In the genomic region with DNA sequence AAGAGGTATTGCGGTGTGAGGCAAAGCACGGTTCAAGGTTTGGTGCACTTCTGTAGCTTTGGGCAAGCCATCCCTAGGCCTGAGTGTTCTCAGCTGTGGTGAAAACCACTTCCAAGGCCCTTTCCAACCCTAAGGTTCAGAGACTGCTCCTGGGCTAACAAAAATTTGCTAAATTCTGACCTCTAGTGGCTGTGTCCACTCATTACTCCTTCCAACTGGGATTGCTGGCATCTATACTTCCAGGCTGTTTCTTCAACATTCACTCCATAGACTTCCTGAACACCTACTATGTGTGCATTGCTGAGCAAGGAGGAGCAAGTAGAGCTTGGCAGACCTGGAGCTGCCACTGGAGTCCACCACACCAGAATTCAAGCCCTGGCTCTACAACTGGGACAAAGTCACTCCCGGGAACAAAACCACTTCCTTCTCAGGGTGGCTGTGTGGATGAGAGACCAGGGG, we compare ENCODE assay signal across 9 cellular contexts. TPM values are rescaled to one million over a fixed set of nuclear protein-coding genes. Genes with fewer than 3 reads are reported as not detected.
DNase-seq lines count a peak whose midpoint lies in the region; ATAC-seq and TF ChIP-seq lines count a peak whose summit lies in the region.
"Had no signal": no experiment of that assay in that cellular context is flagged by ENCODE, and none has a peak within 500 bp of the region (broad histone marks: within the 10 kb centered on the region; RNA-seq: fewer than 3 reads in every experiment).

No MANE protein-coding gene starts in this region.

- H3K4me2 ChIP-seq in OCI-LY3 (ENCODE audit: low read length): no peak overlapping the region

- no peak overlapping the region for H3K9ac ChIP-seq in OCI-LY3 (ENCODE audit: low read length)

- H3K36me3 Mint-ChIP-seq in activated naive CD8-positive, alpha-beta T cell treated with anti-CD3 and anti-CD28 coated beads, Interleukin-2, amount 50 U/mL, for 24 hours (ENCODE audit: low read depth): peaks cover 18% of the 10 kb centered on the region
- peaks cover 12% of the 10 kb centered on the region for H3K36me3 Mint-ChIP-seq in activated naive CD8-positive, alpha-beta T cell treated with anti-CD3 and anti-CD28 coated beads for 36 hours

- H3K36me3 ChIP-seq in OCI-LY3 (replicated peaks; ENCODE audit: low read depth, low read length): no peaks in the 10 kb centered on the region
- no peaks in the 10 kb centered on the region for H3K36me3 ChIP-seq in uterus

- no peaks in the 10 kb centered on the region for H4K20me1 ChIP-seq in OCI-LY3 (ENCODE audit: insufficient read depth, low read length)

- H3K27me3 ChIP-seq in OCI-LY3 (ENCODE audit: low read depth, low read length): no peaks in the 10 kb centered on the region
- H3K27me3 ChIP-seq in uterus: no peaks in the 10 kb centered on the region

- peak; percentile 34 for ATAC-seq in activated naive CD8-positive, alpha-beta T cell treated with anti-CD3 and anti-CD28 coated beads, Interleukin-2, amount 50 U/mL, for 24 hours
- no peak for ATAC-seq in HG03520 (IDR thresholded peaks at IDR 0.05; ENCODE audit: unreplicated experiment)

- no peak overlapping the region for H3K4me3 Mint-ChIP-seq in activated naive CD8-positive, alpha-beta T cell treated with anti-CD3 and anti-CD28 coated beads, Interleukin-2, amount 50 U/mL, for 24 hours
- no peak overlapping the region for H3K4me3 Mint-ChIP-seq in activated naive CD8-positive, alpha-beta T cell treated with anti-CD3 and anti-CD28 coated beads for 36 hours
- H3K4me3 Mint-ChIP-seq: central memory CD8-positive, alpha-beta T cell had no signal

- peaks cover 18% of the 10 kb centered on the region for H3K4me1 Mint-ChIP-seq in activated naive CD8-positive, alpha-beta T cell treated with anti-CD3 and anti-CD28 coated beads, Interleukin-2, amount 50 U/mL, for 24 hours
- H3K4me1 Mint-ChIP-seq in activated naive CD8-positive, alpha-beta T cell treated with anti-CD3 and anti-CD28 coated beads for 36 hours: peaks cover 14% of the 10 kb centered on the region

- TF ChIP-seq EP300 in Ishikawa (IDR thresholded peaks at IDR 0.05; ENCODE audit: borderline replicate concordance): no peak

- no peaks in the 10 kb centered on the region for H3K27me3 Mint-ChIP-seq in activated naive CD8-positive, alpha-beta T cell treated with anti-CD3 and anti-CD28 coated beads, Interleukin-2, amount 50 U/mL, for 24 hours
- H3K27me3 Mint-ChIP-seq in activated naive CD8-positive, alpha-beta T cell treated with anti-CD3 and anti-CD28 coated beads for 36 hours: no peaks in the 10 kb centered on the region
- H3K27me3 Mint-ChIP-seq: central memory CD8-positive, alpha-beta T cell had no signal

- H3K9me3 ChIP-seq in OCI-LY3 (ENCODE audit: insufficient read depth, low read length) (no peaks in the 10 kb centered on the region), uterus (no peaks in the 10 kb centered on the region)

- peak; percentile 81 for TF ChIP-seq RAD21 in Ishikawa (IDR thresholded peaks at IDR 0.05; ENCODE audit: low read depth)

- TF ChIP-seq POLR2A in uterus (IDR thresholded peaks at IDR 0.05): no peak

- peak; percentile 60 for TF ChIP-seq CTCF in OCI-LY3 (IDR thresholded peaks at IDR 0.05; ENCODE audit: low read depth, low read length)
- peak; percentile 50 to 69 (median 62) for TF ChIP-seq CTCF in uterus (IDR thresholded peaks at IDR 0.05)

- H3K27ac Mint-ChIP-seq in activated naive CD8-positive, alpha-beta T cell treated with anti-CD3 and anti-CD28 coated beads, Interleukin-2, amount 50 U/mL, for 24 hours: no peak overlapping the region
- no peak overlapping the region for H3K27ac Mint-ChIP-seq in activated naive CD8-positive, alpha-beta T cell treated with anti-CD3 and anti-CD28 coated beads for 36 hours

- H3K4me3 ChIP-seq in OCI-LY3 (ENCODE audit: low read length) (no peak overlapping the region), uterus (no peak overlapping the region)

- no peak overlapping the region for H2AFZ ChIP-seq in OCI-LY3 (ENCODE audit: low read depth, low read length)

- no peaks in the 10 kb centered on the region for H3K4me1 ChIP-seq in OCI-LY3 (ENCODE audit: low read length)
- H3K4me1 ChIP-seq in uterus: no peaks in the 10 kb centered on the region

- peak; percentile 21 for DNase-seq in activated naive CD8-positive, alpha-beta T cell treated with anti-CD3 and anti-CD28 coated beads, Interleukin-2, amount 50 U/mL, for 24 hours
- no peak for DNase-seq in activated naive CD8-positive, alpha-beta T cell treated with anti-CD3 and anti-CD28 coated beads for 36 hours
- peak; percentile 73 for DNase-seq in cerebellum (ENCODE audit: low spot score)
- peak; percentile 83 for DNase-seq in left kidney (ENCODE audit: low read depth, low spot score)
- peak in 1 of 2 donors; percentile 21 for DNase-seq in uterus

- H3K79me2 ChIP-seq in OCI-LY3 (ENCODE audit: low read length): no peaks in the 10 kb centered on the region

- H3K9me3 Mint-ChIP-seq in activated naive CD8-positive, alpha-beta T cell treated with anti-CD3 and anti-CD28 coated beads, Interleukin-2, amount 50 U/mL, for 24 hours: no peaks in the 10 kb centered on the region
- no peaks in the 10 kb centered on the region for H3K9me3 Mint-ChIP-seq in activated naive CD8-positive, alpha-beta T cell treated with anti-CD3 and anti-CD28 coated beads for 36 hours
- H3K9me3 Mint-ChIP-seq: central memory CD8-positive, alpha-beta T cell had no signal

- intact Hi-C loops in uterus (cut with DNase I; ENCODE audit: low total_unique reads): no loop called here

- H3K27ac ChIP-seq in OCI-LY3 (ENCODE audit: low read length) (no peak overlapping the region), uterus (no peak overlapping the region)

TF ChIP-seq in Ishikawa, 13 proteins besides CTCF, POLR2A, EP300 and RAD21:
- TF ChIP-seq TEAD4 (IDR thresholded peaks at IDR 0.05): peak; percentile 55; the same call in 1 of the 2 replicates
- no peak for TF ChIP-seq NFIC (IDR thresholded peaks at IDR 0.05)
- no peak for TF ChIP-seq YY1 (IDR thresholded peaks at IDR 0.05; ENCODE audit: low read depth)

RNA-seq across cellular contexts. Expression of a gene that starts 29.3 kb away (rescaled TPM):
- 10 to 100 TPM; 10.2 to 10.9 TPM for total RNA-seq in activated naive CD8-positive, alpha-beta T cell treated with anti-CD3 and anti-CD28 coated beads for 36 hours
- total RNA-seq in cerebellum (13.3 TPM), uterus (100 to 1,000 TPM in 1 of 4 donors, 10 to 100 TPM in 3; 12.6 to 117 (median 46.6) TPM)

RNA-seq across cellular contexts. Expression of a gene that starts 33.3 kb away (rescaled TPM):
- total RNA-seq in activated naive CD8-positive, alpha-beta T cell treated with anti-CD3 and anti-CD28 coated beads for 36 hours: 10 to 100 TPM; 25.4 to 25.5 TPM
- 7.7 TPM for total RNA-seq in cerebellum
- total RNA-seq in uterus: 10 to 100 TPM; 20.0 to 29.2 (median 27.0) TPM
